Comparison of ENCODE assay signal across 8 cellular contexts in genomic region chr1:119327436-119328155, GRCh38. TPM values are rescaled to one million over a fixed set of nuclear protein-coding genes. Genes with fewer than 3 reads are reported as not detected.
A peak's percentile ranks its signal among the peaks of the same experiment; 100 is the strongest.
DNase-seq lines count a peak whose midpoint lies in the region; ATAC-seq, FAIRE-seq and TF ChIP-seq lines count a peak whose summit lies in the region.

No MANE protein-coding gene starts in this region.

- peak; percentile 69 to 70 for ATAC-seq in activated T-cell treated with anti-CD3 and anti-CD28 coated beads, Interleukin-2, amount 50 U/mL, for 4 hours
- ATAC-seq in GM19452 (IDR thresholded peaks at IDR 0.05; ENCODE audit: unreplicated experiment): no peak
- no peak for ATAC-seq in GM21515 (IDR thresholded peaks at IDR 0.05; ENCODE audit: unreplicated experiment)

- no peak for TF ChIP-seq POLR2A in GM12891 (IDR thresholded peaks at IDR 0.05; ENCODE audit: low read depth, low read length)

- H3K4me1 Mint-ChIP-seq in activated T-cell treated with anti-CD3 and anti-CD28 coated beads, Interleukin-2, amount 50 U/mL, for 4 hours (ENCODE audit: low read depth): peaks cover 10% of the 10 kb centered on the region

- no peaks in the 10 kb centered on the region for H3K9me3 Mint-ChIP-seq in activated T-cell treated with anti-CD3 and anti-CD28 coated beads, Interleukin-2, amount 50 U/mL, for 4 hours

- peak; percentile 72 for FAIRE-seq in GM12891 (lab: Jason Lieb, UNC)

- H3K36me3 Mint-ChIP-seq in activated T-cell treated with anti-CD3 and anti-CD28 coated beads, Interleukin-2, amount 50 U/mL, for 4 hours (ENCODE audit: insufficient read depth): no peaks in the 10 kb centered on the region

- peaks cover 9% of the 10 kb centered on the region for H3K27me3 Mint-ChIP-seq in activated T-cell treated with anti-CD3 and anti-CD28 coated beads, Interleukin-2, amount 50 U/mL, for 4 hours (ENCODE audit: low read depth)

- DNase-seq in GM12891 (ENCODE audit: insufficient read length, low spot score) (no peak), NCI-H187 (lab: John Stamatoyannopoulos, UW) (peak; percentile 60 to 92), germinal center (ENCODE audit: low spot score) (peak; percentile 24), occipital lobe (lab: John Stamatoyannopoulos, UW) (peak; percentile 14)
- peak; percentile 16 for DNase-seq in activated T-cell treated with anti-CD3 and anti-CD28 coated beads, Interleukin-2, amount 50 U/mL, for 4 hours
- DNase-seq in NK-92 treated with Interleukin-12 subunit alpha and Interleukin-12 subunit beta, amount 100 ng/mL, for 24 hours (lab: John Stamatoyannopoulos, UW): no peak

- H3K4me3 Mint-ChIP-seq in activated T-cell treated with anti-CD3 and anti-CD28 coated beads, Interleukin-2, amount 50 U/mL, for 4 hours: peak overlapping the region; percentile 77

TF ChIP-seq in GM12891, 5 proteins besides CTCF, POLR2A, EP300 and RAD21:
- TF ChIP-seq SPI1 (IDR thresholded peaks at IDR 0.05; ENCODE audit: low read depth, low read length) (no peak), PAX5 (IDR thresholded peaks at IDR 0.05; ENCODE audit: insufficient read depth, low read length, severe bottlenecking) (no peak), POLR2AphosphoS5 (IDR thresholded peaks at IDR 0.05; ENCODE audit: low read depth, low read length) (no peak), POU2F2 (IDR thresholded peaks at IDR 0.05; ENCODE audit: low read depth, low read length) (no peak), TAF1 (IDR thresholded peaks at IDR 0.05; ENCODE audit: low read depth, low read length) (no peak)
TF ChIP-seq in GM12891: peak in this region for 0.

RNA-seq across cellular contexts. Expression of gene HAO2, which starts 41.0 kb away (rescaled TPM):
- polyA plus RNA-seq in GM12891 (2012; ENCODE audit: low read depth, missing spikeins): not detected
- not detected for total RNA-seq in activated T-cell treated with anti-CD3 and anti-CD28 coated beads, Interleukin-2, amount 50 U/mL, for 4 hours
- not detected for total RNA-seq in occipital lobe

Comparison
In these comparisons a context has a peak if more than half of its experiments do, and no peak if none do; other contexts are left out.
1. DNase-seq: peak in NCI-H187 (2 of 2), activated T-cell treated with anti-CD3 and anti-CD28 coated beads, Interleukin-2, amount 50 U/mL, for 4 hours (single experiment), germinal center (single experiment) and occipital lobe (single experiment); none in GM12891 (single experiment) and NK-92 treated with Interleukin-12 subunit alpha and Interleukin-12 subunit beta, amount 100 ng/mL, for 24 hours (single experiment).
2. ATAC-seq: peak in activated T-cell treated with anti-CD3 and anti-CD28 coated beads, Interleukin-2, amount 50 U/mL, for 4 hours (2 of 2); none in GM19452 (single experiment) and GM21515 (single experiment).